ENCODE assay signal across 20 cellular contexts in the genomic region with DNA sequence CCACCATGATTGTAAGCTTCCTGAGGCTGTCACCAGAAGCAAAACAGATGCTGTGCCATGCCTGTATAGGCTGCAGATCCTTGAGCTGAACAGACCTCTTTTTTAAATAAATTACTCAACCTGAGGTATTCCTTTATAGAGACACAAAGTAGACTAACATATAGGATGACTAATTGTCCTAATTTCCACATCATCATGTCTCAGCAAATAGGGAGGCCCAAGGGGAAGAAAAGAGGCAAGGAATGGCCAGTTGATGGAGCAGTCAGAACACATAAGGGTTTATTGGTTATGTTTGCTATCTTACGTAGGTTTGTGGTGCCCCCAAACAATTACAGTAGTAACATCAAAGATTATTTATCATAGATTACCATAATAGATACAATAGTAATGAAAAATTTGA.
DNase-seq lines count a peak whose midpoint lies in the region; ATAC-seq and TF ChIP-seq lines count a peak whose summit lies in the region.
"Had no signal": no experiment of that assay in that cellular context is flagged by ENCODE, and none has a peak within 500 bp of the region (broad histone marks: within the 10 kb centered on the region; RNA-seq: fewer than 3 reads in every experiment).

No MANE protein-coding gene starts in this region.

- H2BK15ac ChIP-seq in IMR-90 (ENCODE audit: low read depth, low read length): no peak overlapping the region

- CTCF ChIA-PET in IMR-90 (lab: Yijun Ruan, JAX): interaction anchor here (0.6 kb wide), 3 partner anchors 215 to 482 kb away, joined by 3 to 5 read pairs (median 5); no protein-coding TSS in a partner anchor

- H2BK5ac ChIP-seq in IMR-90 (ENCODE audit: low read depth, low read length, poor library complexity, severe bottlenecking): peak overlapping the region; percentile 29

- no peak overlapping the region for H3K56ac ChIP-seq in IMR-90 (ENCODE audit: extremely low read depth, insufficient read depth, low read length)

- H4K20me1 ChIP-seq in IMR-90 (ENCODE audit: insufficient read depth, low read length): no peaks in the 10 kb centered on the region; the same call in 1 of the 2 replicates

- H3K9ac ChIP-seq in IMR-90 (ENCODE audit: low read depth, low read length): no peak overlapping the region
- no peak overlapping the region for H3K9ac ChIP-seq in adipocyte (ENCODE audit: low read length)

- H3K4me1 ChIP-seq in IMR-90 (ENCODE audit: control insufficient read depth, insufficient read depth, low read length): peaks cover 2% of the 10 kb centered on the region; the same call in 1 of the 2 replicates
- H3K4me1 ChIP-seq in adipocyte (ENCODE audit: control insufficient read depth, insufficient read depth, low read length): no peaks in the 10 kb centered on the region
- H3K4me1 ChIP-seq: sigmoid colon, SJCRH30 had no signal

- H2AFZ ChIP-seq in IMR-90 (replicated peaks; ENCODE audit: low read length, poor library complexity): no peak overlapping the region

- H3K4ac ChIP-seq in IMR-90 (ENCODE audit: low read depth, low read length): no peak overlapping the region; the same call in 1 of the 2 replicates

- intact Hi-C loops in IMR-90 (cut with micrococcal nuclease): no loop called here

- TF ChIP-seq RAD21 in IMR-90 (IDR thresholded peaks at IDR 0.05; ENCODE audit: low read length): no peak

- DNase-seq in AG08395 (ENCODE audit: low spot score) (peak; percentile 2), IMR-90 (peak; percentile 65), adipocyte (ENCODE audit: low read depth) (peak; percentile 24), fibroblast of pulmonary artery (ENCODE audit: low read depth) (peak; percentile 52), NCI-H1694 (lab: John Stamatoyannopoulos, UW) (no peak), MV-4-11 (lab: John Stamatoyannopoulos, UW) (no peak), COR-L47 (lab: John Stamatoyannopoulos, UW) (no peak)
- DNase-seq: ACHN; activated CD4-positive, alpha-beta T cell treated with anti-CD3 and anti-CD28 coated beads, Interleukin-2, amount 10 ng/mL, durations not matched to agents 24 days and 14 days; GF-D8; KG1; NCI-H1105; NCI-H2107; NCI-H510A treated with DMSO at 0.1 percent for 48 hours; sigmoid colon; SJCRH30 had no signal

- H3K79me1 ChIP-seq in IMR-90 (ENCODE audit: low read depth in 1 of 2, low read length in 2 of 2): peaks cover 12 to 24% of the 10 kb centered on the region in 2 experiments

- no TSS peak for BruUV-seq in IMR-90 (replicated peaks; lab: Mats Ljungman, UMichigan)

- H3K14ac ChIP-seq in IMR-90 (replicated peaks; ENCODE audit: low read depth, low read length): no peak overlapping the region; the same call in 1 of the 2 replicates

- no peak overlapping the region for H2BK20ac ChIP-seq in IMR-90 (ENCODE audit: low read depth, low read length)

- H3K4me3 ChIP-seq in IMR-90 (ENCODE audit: insufficient read depth, low read depth, low read length) (no peak overlapping the region), adipocyte (ENCODE audit: low read length) (no peak overlapping the region), fibroblast of pulmonary artery (replicated peaks; ENCODE audit: low read depth, low read length) (no peak overlapping the region)
- H3K4me3 ChIP-seq: sigmoid colon, SJCRH30 had no signal

- no peak overlapping the region for H3K23ac ChIP-seq in IMR-90 (ENCODE audit: low read depth, low read length)

- H3K36me3 ChIP-seq in IMR-90 (ENCODE audit: control insufficient read depth, insufficient read depth, low read length) (no peaks in the 10 kb centered on the region), adipocyte (ENCODE audit: control insufficient read depth, insufficient read depth, low read length, severe bottlenecking) (no peaks in the 10 kb centered on the region)
- H3K36me3 ChIP-seq: sigmoid colon, SJCRH30 had no signal

- H3K27me3 ChIP-seq in IMR-90 (ENCODE audit: control insufficient read depth, insufficient read depth, low read length): no peaks in the 10 kb centered on the region
- no peaks in the 10 kb centered on the region for H3K27me3 ChIP-seq in adipocyte (replicated peaks; ENCODE audit: control insufficient read depth, insufficient read depth, low read length)
- H3K27me3 ChIP-seq: sigmoid colon, SJCRH30 had no signal

- in situ Hi-C loops in IMR-90 (cut with MboI; ENCODE audit: low sequenced_read_pairs): no loop called here

- no peak overlapping the region for H2AK9ac ChIP-seq in IMR-90 (replicated peaks; ENCODE audit: low read depth, low read length, poor library complexity)

- no peak overlapping the region for H2BK120ac ChIP-seq in IMR-90 (ENCODE audit: low read depth, low read length)

- no peak overlapping the region for H4K5ac ChIP-seq in IMR-90 (ENCODE audit: low read depth, low read length)

- no peak overlapping the region for H3K4me2 ChIP-seq in IMR-90 (ENCODE audit: low read depth, low read length)

- H3K18ac ChIP-seq in IMR-90 (ENCODE audit: low read depth, low read length): no peak overlapping the region

- H4K91ac ChIP-seq in IMR-90 (ENCODE audit: insufficient read depth, low read depth, low read length): no peak overlapping the region

- no peak overlapping the region; a peak in 1 of 4 replicates for H4K8ac ChIP-seq in IMR-90 (ENCODE audit: low read depth in 2 of 2, low read length in 2 of 2)

- no peak for TF ChIP-seq POLR2A in IMR-90 (IDR thresholded peaks at IDR 0.05; ENCODE audit: low read depth, low read length)

- dilution Hi-C loops in IMR-90 (cut with HindIII; ENCODE audit: low sequenced_read_pairs, unreplicated experiment): no loop called here

- H3K27ac ChIP-seq in IMR-90 (ENCODE audit: insufficient read depth, low read length): no peak overlapping the region
- H3K27ac ChIP-seq: C4-2B, sigmoid colon, SJCRH30 had no signal

- POLR2A ChIA-PET in IMR-90 (lab: Charles Lee; ENCODE audit: unreplicated experiment): no interaction called here

- no CpG with 5 or more reads among the region's 1 CpG for WGBS in IMR-90 (ENCODE audit: extremely low coverage in 2 of 2, insufficient read length in 1 of 2), 2 experiments

- H3K9me3 ChIP-seq in IMR-90 (ENCODE audit: control insufficient read depth, insufficient read depth, low read length) (no peaks in the 10 kb centered on the region), adipocyte (ENCODE audit: control insufficient read depth, low read length) (no peaks in the 10 kb centered on the region)
- H3K9me3 ChIP-seq: sigmoid colon, SJCRH30 had no signal

- peak; percentile 42; the same call in 1 of the 2 replicates for ATAC-seq in IMR-90 (ENCODE audit: low read depth)
- ATAC-seq in HG02759 (IDR thresholded peaks at IDR 0.05; ENCODE audit: unreplicated experiment): no peak
- ATAC-seq: natural killer cell treated with Interleukin-12 subunit alpha and Interleukin-12 subunit beta and Interleukin-15 and Interleukin-18, amount 100 ng/mL, for 72 hours; stimulated activated effector memory CD8-positive, alpha-beta T cell treated with anti-CD3 and anti-CD28 coated beads, Interleukin-12 subunit alpha, Interleukin-12 subunit beta, amount 100 ng/mL, for 72 hours had no signal

- H3K9me1 ChIP-seq in IMR-90 (ENCODE audit: insufficient read depth, low read length): peaks cover 4% of the 10 kb centered on the region; the same call in 1 of the 2 replicates

- H2AK5ac ChIP-seq in IMR-90 (ENCODE audit: low read depth, low read length): no peak overlapping the region

- no peak for TF ChIP-seq CTCF in IMR-90 (conservative IDR thresholded peaks at IDR 0.05; ENCODE audit: low read depth, low read length)
- no peak for TF ChIP-seq CTCF in fibroblast of pulmonary artery (IDR thresholded peaks at IDR 0.05; ENCODE audit: low read length, missing control alignments)

TF ChIP-seq in IMR-90, 13 proteins besides CTCF, POLR2A, EP300 and RAD21:
- 0 out of 2 replicates have a peak, but pooled peaks have one; percentile 18 for TF ChIP-seq CEBPB (IDR thresholded peaks at IDR 0.05; ENCODE audit: low read depth, low read length)
- no peak for TF ChIP-seq FOS (IDR thresholded peaks at IDR 0.05; ENCODE audit: low read depth, low read length)
- TF ChIP-seq, protein P1, sequence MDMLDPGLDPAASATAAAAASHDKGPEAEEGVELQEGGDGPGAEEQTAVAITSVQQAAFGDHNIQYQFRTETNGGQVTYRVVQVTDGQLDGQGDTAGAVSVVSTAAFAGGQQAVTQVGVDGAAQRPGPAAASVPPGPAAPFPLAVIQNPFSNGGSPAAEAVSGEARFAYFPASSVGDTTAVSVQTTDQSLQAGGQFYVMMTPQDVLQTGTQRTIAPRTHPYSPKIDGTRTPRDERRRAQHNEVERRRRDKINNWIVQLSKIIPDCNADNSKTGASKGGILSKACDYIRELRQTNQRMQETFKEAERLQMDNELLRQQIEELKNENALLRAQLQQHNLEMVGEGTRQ (IDR thresholded peaks at IDR 0.05; ENCODE audit: low read depth, low read length): no peak
- TF ChIP-seq, protein P2, sequence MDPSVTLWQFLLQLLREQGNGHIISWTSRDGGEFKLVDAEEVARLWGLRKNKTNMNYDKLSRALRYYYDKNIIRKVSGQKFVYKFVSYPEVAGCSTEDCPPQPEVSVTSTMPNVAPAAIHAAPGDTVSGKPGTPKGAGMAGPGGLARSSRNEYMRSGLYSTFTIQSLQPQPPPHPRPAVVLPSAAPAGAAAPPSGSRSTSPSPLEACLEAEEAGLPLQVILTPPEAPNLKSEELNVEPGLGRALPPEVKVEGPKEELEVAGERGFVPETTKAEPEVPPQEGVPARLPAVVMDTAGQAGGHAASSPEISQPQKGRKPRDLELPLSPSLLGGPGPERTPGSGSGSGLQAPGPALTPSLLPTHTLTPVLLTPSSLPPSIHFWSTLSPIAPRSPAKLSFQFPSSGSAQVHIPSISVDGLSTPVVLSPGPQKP (IDR thresholded peaks at IDR 0.05; ENCODE audit: borderline replicate concordance, low read depth, low read length): no peak
- TF ChIP-seq MXI1 (IDR thresholded peaks at IDR 0.05; ENCODE audit: borderline replicate concordance, low read depth, low read length): no peak
- TF ChIP-seq RFX5 (IDR thresholded peaks at IDR 0.05; ENCODE audit: low read depth, low read length): no peak
- no peak for TF ChIP-seq RCOR1 (IDR thresholded peaks at IDR 0.05; ENCODE audit: insufficient replicate concordance, low read length)
- peak; percentile 51; the same call in 1 of the 2 replicates for TF ChIP-seq NFE2L2 (IDR thresholded peaks at IDR 0.05; ENCODE audit: low read depth, low read length)

Comparison
In these comparisons a context has a peak if more than half of its experiments do, and no peak if none do; other contexts are left out.
1. DNase-seq: peak in AG08395 (single experiment), IMR-90 (single experiment), adipocyte (single experiment) and fibroblast of pulmonary artery (single experiment); none in NCI-H1694 (single experiment), MV-4-11 (single experiment) and COR-L47 (single experiment).